8 cellular contexts compared by ENCODE assay signal in the genomic region with DNA sequence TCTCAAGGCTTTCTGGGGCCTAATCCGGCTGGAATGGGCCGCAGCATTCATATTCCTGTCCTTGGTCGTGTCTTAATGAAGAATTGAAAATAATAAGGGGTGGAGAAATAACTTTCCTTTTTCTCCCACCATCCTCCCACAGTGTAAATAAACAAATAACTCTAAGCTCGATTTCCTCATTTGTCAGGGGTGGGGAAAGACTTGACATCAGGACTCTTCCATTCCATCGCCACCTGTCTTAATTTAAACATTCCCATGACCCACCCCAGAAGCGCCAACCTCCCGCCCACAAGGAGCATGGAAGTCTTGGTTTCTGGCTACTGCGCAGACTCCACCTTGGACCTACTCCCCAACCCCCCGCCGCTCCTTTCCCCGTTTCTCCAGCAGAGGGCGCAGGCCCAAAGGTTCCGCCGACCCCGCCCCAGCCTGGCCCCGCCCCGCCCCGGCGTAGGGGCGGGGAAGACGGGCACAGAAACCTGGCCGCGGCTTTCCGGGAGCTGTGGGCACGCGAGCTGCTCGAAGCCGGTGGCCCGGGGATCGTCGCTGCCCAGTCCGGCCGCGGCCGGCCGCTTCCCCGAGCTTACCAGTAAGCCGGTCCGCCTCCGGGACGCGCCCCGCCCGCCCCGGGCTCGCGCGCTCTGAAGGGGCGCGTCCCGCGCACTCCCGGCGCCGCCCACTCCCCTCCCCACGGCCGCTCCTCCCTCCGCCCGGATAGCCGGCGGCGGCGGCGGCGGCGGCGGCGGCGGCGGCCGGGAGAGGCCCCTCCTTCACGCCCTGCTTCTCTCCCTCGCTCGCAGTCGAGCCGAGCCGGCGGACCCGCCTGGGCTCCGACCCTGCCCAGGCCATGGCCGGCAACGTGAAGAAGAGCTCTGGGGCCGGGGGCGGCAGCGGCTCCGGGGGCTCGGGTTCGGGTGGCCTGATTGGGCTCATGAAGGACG. TPM values are rescaled to one million over a fixed set of nuclear protein-coding genes. Genes with fewer than 3 reads are reported as not detected.
A peak's percentile ranks its signal among the peaks of the same experiment; 100 is the strongest.
DNase-seq lines count a peak whose midpoint lies in the region; ATAC-seq, FAIRE-seq and TF ChIP-seq lines count a peak whose summit lies in the region.

CBL (plus strand) TSS at position 766 of the 938 bp plus-strand sequence; CDS start at position 845, 79 bp downstream.

- peak within 1 kb of the TSS; percentile 79 for H3K4me2 ChIP-seq in OCI-LY1 (ENCODE audit: low read length)

- TF ChIP-seq CTCF in D721Med (IDR thresholded peaks at IDR 0.05; ENCODE audit: insufficient read depth, missing control alignments), result peak; percentile 71
- peak; percentile 65 for TF ChIP-seq CTCF in OCI-LY1 (IDR thresholded peaks at IDR 0.05; ENCODE audit: low read length)
- peak; percentile 76 for TF ChIP-seq CTCF in epithelial cell of esophagus (IDR thresholded peaks at IDR 0.05; ENCODE audit: insufficient read depth, low read depth, low read length, missing control alignments)

- 1% methylated on average over 87 of the region's 89 CpGs for WGBS in HUES64

- no peak within 1 kb of the TSS for H2AFZ ChIP-seq in OCI-LY1 (ENCODE audit: low read length)

- H3K9me2 ChIP-seq in OCI-LY1 (ENCODE audit: low read depth, low read length), result no peaks in the 10 kb centered on the region

- no peak for FAIRE-seq in D721Med (lab: Jason Lieb, UNC)

- no peaks in the 10 kb centered on the region for H4K20me1 ChIP-seq in OCI-LY1 (ENCODE audit: insufficient read depth, low read length)

- H3K36me3 ChIP-seq in HUES64 (ENCODE audit: insufficient read depth, low read length) (no peaks in the 10 kb centered on the region), OCI-LY1 (ENCODE audit: insufficient read depth, low read length) (no peaks in the 10 kb centered on the region)

- H3K27me3 ChIP-seq in HUES64 (ENCODE audit: insufficient read depth, low read length) (no peaks in the 10 kb centered on the region), OCI-LY1 (ENCODE audit: insufficient read depth, low read length) (no peaks in the 10 kb centered on the region), mononuclear cell (ENCODE audit: insufficient read depth, low read length) (no peaks in the 10 kb centered on the region)

- no peaks in the 10 kb centered on the region for H3F3A ChIP-seq in OCI-LY1 (ENCODE audit: insufficient read depth, low read length)

- peaks cover 40% of the 10 kb centered on the region for H3K79me2 ChIP-seq in OCI-LY1 (ENCODE audit: insufficient read depth, low read length)

- peak; percentile 82 for ATAC-seq in GM21423 (IDR thresholded peaks at IDR 0.05; ENCODE audit: unreplicated experiment)

- H3K27ac ChIP-seq in HUES64 (ENCODE audit: low read depth, low read length) (peak within 1 kb of the TSS; percentile 99), OCI-LY1 (ENCODE audit: low read depth, low read length, poor library complexity, severe bottlenecking) (peak within 1 kb of the TSS; percentile 65)

- H3K4me3 ChIP-seq in HUES64 (ENCODE audit: low read length) (peak within 1 kb of the TSS; percentile 79), OCI-LY1 (ENCODE audit: low read depth, low read length, poor library complexity, severe bottlenecking) (peak within 1 kb of the TSS; percentile 96), epithelial cell of esophagus (ENCODE audit: low read length) (peak within 1 kb of the TSS; percentile 80), mononuclear cell (ENCODE audit: low read length) (peak within 1 kb of the TSS; percentile 83)

- H3K9me3 ChIP-seq in HUES64 (ENCODE audit: insufficient read depth, low read depth, low read length) (no peaks in the 10 kb centered on the region), OCI-LY1 (ENCODE audit: low read length) (no peaks in the 10 kb centered on the region), mononuclear cell (ENCODE audit: low read depth, low read length) (no peaks in the 10 kb centered on the region)

- DNase-seq in D721Med (ENCODE audit: insufficient read length, low spot score), result peak; percentile 96
- DNase-seq in activated T-cell treated with anti-CD3 and anti-CD28 coated beads for 1 hour (ENCODE audit: low read depth), result peak; percentile 99
- DNase-seq in epithelial cell of esophagus (ENCODE audit: low read depth), result peak; percentile 90
- peak; percentile 94 to 97 for DNase-seq in stimulated activated CD8-positive, alpha-beta memory T cell treated with anti-CD3 and anti-CD28 coated beads, Interleukin-2, amount 100 ng/mL, for 48 hours (ENCODE audit: low read depth in 2 of 2)

- H3K9ac ChIP-seq in HUES64 (ENCODE audit: low read depth, low read length) (peak within 1 kb of the TSS; percentile 91), OCI-LY1 (ENCODE audit: low read length) (peak within 1 kb of the TSS; percentile 95)

- H3K4me1 ChIP-seq in HUES64 (ENCODE audit: insufficient read depth, low read length), result peaks cover 22% of the 10 kb centered on the region
- peaks cover 39% of the 10 kb centered on the region for H3K4me1 ChIP-seq in OCI-LY1 (ENCODE audit: insufficient read depth, low read length, severe bottlenecking)
- H3K4me1 ChIP-seq in mononuclear cell (ENCODE audit: insufficient read depth, low read length), result peaks cover 49% of the 10 kb centered on the region

RNA-seq across cellular contexts. Expression of gene CBL, which starts in this region (rescaled TPM):
- polyA plus RNA-seq in HUES64 (2013, experiment 1 of 2), result 20.5 TPM
- polyA plus RNA-seq in HUES64 (2013, experiment 2 of 2), result 22.9 TPM
- 16.0 TPM for total RNA-seq in mononuclear cell

Comparison
In these comparisons a context has a peak if more than half of its experiments do, and no peak if none do; other contexts are left out.
1. Peak in every context shown above with its lines: DNase-seq, ATAC-seq, H3K4me3 ChIP-seq and H3K27ac ChIP-seq.